In genomic region chr16:23148166-23148512, GRCh38 we compare ENCODE assay signal across 8 cellular contexts. TPM values are rescaled to one million over a fixed set of nuclear protein-coding genes. Genes with fewer than 3 reads are reported as not detected.
A peak's percentile ranks its signal among the peaks of the same experiment; 100 is the strongest.
DNase-seq lines count a peak whose midpoint lies in the region; ATAC-seq and TF ChIP-seq lines count a peak whose summit lies in the region.

No MANE protein-coding gene starts in this region.

- CTCF ChIA-PET in T-cell (lab: Charles Lee) = no interaction called here

- POLR2A ChIA-PET in T-cell (lab: Charles Lee) = no interaction called here

- no peaks in the 10 kb centered on the region for H3K27me3 Mint-ChIP-seq in T-cell

- peaks cover 22 to 25% (median 24%) of the 10 kb centered on the region in 3 donors for H3K4me1 Mint-ChIP-seq in T-cell

- peak overlapping the region; percentile 84 to 96 (median 86) for H3K4me3 Mint-ChIP-seq in T-cell

- DNase-seq in T-cell = no peak
- DNase-seq in fibroblast of villous mesenchyme (ENCODE audit: low read depth) = no peak
- no peak for DNase-seq in skeletal muscle cell (ENCODE audit: low read depth)

- H3K4me3 ChIP-seq in GM12875 (ENCODE audit: low read depth, low read length) (peak overlapping the region; percentile 60), fibroblast of villous mesenchyme (ENCODE audit: low read depth, low read length) (peak overlapping the region; percentile 74), skeletal muscle cell (ENCODE audit: low read depth, low read length) (peak overlapping the region; percentile 70)

- ATAC-seq in T-cell (replicated peaks in 1 of 4) = no peak
- ATAC-seq in GM21723 (IDR thresholded peaks at IDR 0.05; ENCODE audit: unreplicated experiment) = no peak
- no peak for ATAC-seq in GM18520 (IDR thresholded peaks at IDR 0.05; ENCODE audit: unreplicated experiment)
- ATAC-seq in HG03045 (IDR thresholded peaks at IDR 0.05; ENCODE audit: unreplicated experiment) = no peak
- no peak for ATAC-seq in GM19023 (IDR thresholded peaks at IDR 0.05; ENCODE audit: unreplicated experiment)

- H3K27ac Mint-ChIP-seq in T-cell = peak overlapping the region in 1 of 2 donors; percentile 87

- TF ChIP-seq CTCF in GM12875 (IDR thresholded peaks at IDR 0.05; ENCODE audit: borderline replicate concordance, insufficient read depth, low read depth, low read length) = no peak
- no peak for TF ChIP-seq CTCF in fibroblast of villous mesenchyme (IDR thresholded peaks at IDR 0.05; ENCODE audit: insufficient read depth, low read depth, low read length)

- H3K36me3 Mint-ChIP-seq in T-cell = no peaks in the 10 kb centered on the region

- no peaks in the 10 kb centered on the region for H3K9me3 Mint-ChIP-seq in T-cell

RNA-seq across cellular contexts. Expression of gene USP31, which starts 1.1 kb away (rescaled TPM):
- 1 to 10 TPM; 4.1 to 6.4 (median 5.6) TPM for total RNA-seq in T-cell
- 9.3 and 11.2 TPM in 2 replicates for total RNA-seq in fibroblast of villous mesenchyme

RNA-seq across cellular contexts. Expression of gene SCNN1G, which starts 34.4 kb away (rescaled TPM):
- not detected for total RNA-seq in T-cell
- total RNA-seq in fibroblast of villous mesenchyme = not detected in 2 replicates
